ENCODE assay signal across 14 cellular contexts in the genomic region with DNA sequence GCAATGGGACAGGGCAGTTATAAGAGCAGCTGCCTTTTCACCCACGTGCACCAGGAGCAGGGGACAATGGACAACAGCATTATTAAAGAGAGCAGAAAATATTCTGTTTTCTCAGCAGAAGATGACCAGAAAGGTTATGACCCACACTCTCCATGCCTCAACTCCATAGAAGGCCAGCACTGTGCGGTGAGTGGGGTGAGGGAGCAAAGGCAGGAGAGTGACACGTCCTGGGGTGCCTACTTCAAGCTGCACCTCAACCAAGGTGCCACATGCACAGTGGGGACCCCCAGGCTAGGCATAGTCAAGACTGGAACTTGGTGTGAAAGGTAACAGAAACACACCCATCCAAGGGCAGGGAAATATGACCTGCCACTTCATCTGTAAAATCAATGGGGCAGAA. TPM values are rescaled to one million over a fixed set of nuclear protein-coding genes. Genes with fewer than 3 reads are reported as not detected.
DNase-seq lines count a peak whose midpoint lies in the region; ATAC-seq and TF ChIP-seq lines count a peak whose summit lies in the region.
"Had no signal": no experiment of that assay in that cellular context is flagged by ENCODE, and none has a peak within 500 bp of the region (broad histone marks: within the 10 kb centered on the region; RNA-seq: fewer than 3 reads in every experiment).

No MANE protein-coding gene starts in this region.

- no peak overlapping the region for H3K4me3 Mint-ChIP-seq in activated CD4-positive, alpha-beta memory T cell treated with anti-CD3 and anti-CD28 coated beads, Interleukin-2, amount 10 ng/mL, durations not matched to agents 7 days and 5 days
- H3K4me3 Mint-ChIP-seq in activated CD4-positive, alpha-beta memory T cell treated with anti-CD3 and anti-CD28 coated beads for 36 hours: no peak overlapping the region
- H3K4me3 Mint-ChIP-seq: CD8-positive, alpha-beta memory T cell had no signal

- H3K9me3 ChIP-seq in DND-41 (ENCODE audit: insufficient read depth, low read length, severe bottlenecking): no peaks in the 10 kb centered on the region
- H3K9me3 ChIP-seq: BLaER1, Caco-2, HAP-1 had no signal

- CTCF ChIA-PET in activated CD4-positive, alpha-beta memory T cell treated with anti-CD3 and anti-CD28 coated beads, Interleukin-2, amount 10 ng/mL, durations not matched to agents 7 days and 5 days (lab: Charles Lee): interaction anchor here (1.0 to 2.9 kb wide), 3 partner anchors 14 to 228 kb away, joined by 3 to 12 read pairs (median 3); no protein-coding TSS in a partner anchor
- CTCF ChIA-PET in activated CD4-positive, alpha-beta memory T cell treated with anti-CD3 and anti-CD28 coated beads for 36 hours (lab: Charles Lee): no interaction called here

- H3K9me3 Mint-ChIP-seq in activated CD4-positive, alpha-beta memory T cell treated with anti-CD3 and anti-CD28 coated beads, Interleukin-2, amount 10 ng/mL, durations not matched to agents 7 days and 5 days: no peaks in the 10 kb centered on the region
- H3K9me3 Mint-ChIP-seq in activated CD4-positive, alpha-beta memory T cell treated with anti-CD3 and anti-CD28 coated beads for 36 hours: no peaks in the 10 kb centered on the region
- H3K9me3 Mint-ChIP-seq: CD8-positive, alpha-beta memory T cell had no signal

- ATAC-seq in DND-41 (ENCODE audit: insufficient read depth, low read depth): no peak

- DNase-seq in activated CD4-positive, alpha-beta memory T cell treated with anti-CD3 and anti-CD28 coated beads, Interleukin-2, amount 10 ng/mL, durations not matched to agents 7 days and 5 days: peak; percentile 6
- DNase-seq in activated CD4-positive, alpha-beta memory T cell treated with anti-CD3 and anti-CD28 coated beads for 36 hours: no peak
- DNase-seq in DND-41 (no peak), islet precursor cell (peak; percentile 40), posterior vena cava (ENCODE audit: low spot score) (peak; percentile 56), NK-92 (lab: John Stamatoyannopoulos, UW; ENCODE audit: unreplicated experiment) (no peak)
- DNase-seq in stimulated activated CD4-positive, alpha-beta T cell treated with anti-CD3 and anti-CD28 coated beads, Interleukin-4, amount 100 ng/mL, for 24 hours: no peak
- DNase-seq: 8988T; AML-193; CD8-positive, alpha-beta memory T cell; GF-D8 had no signal

- H3K4me1 ChIP-seq in DND-41 (ENCODE audit: insufficient read depth, low read length): no peaks in the 10 kb centered on the region
- H3K4me1 ChIP-seq: BLaER1, Caco-2, HAP-1 had no signal

- TF ChIP-seq CTCF in DND-41 (IDR thresholded peaks at IDR 0.05; ENCODE audit: borderline replicate concordance, extremely low read depth, low read length, poor library complexity, severe bottlenecking): no peak

- H3K36me3 Mint-ChIP-seq in activated CD4-positive, alpha-beta memory T cell treated with anti-CD3 and anti-CD28 coated beads, Interleukin-2, amount 10 ng/mL, durations not matched to agents 7 days and 5 days (ENCODE audit: low read depth): peaks cover 33% of the 10 kb centered on the region
- peaks cover 39% of the 10 kb centered on the region for H3K36me3 Mint-ChIP-seq in activated CD4-positive, alpha-beta memory T cell treated with anti-CD3 and anti-CD28 coated beads for 36 hours

- H3K4me2 ChIP-seq in DND-41 (ENCODE audit: insufficient read depth, low read length): no peak overlapping the region
- H3K4me2 ChIP-seq: BLaER1 had no signal

- H3K27me3 Mint-ChIP-seq in activated CD4-positive, alpha-beta memory T cell treated with anti-CD3 and anti-CD28 coated beads, Interleukin-2, amount 10 ng/mL, durations not matched to agents 7 days and 5 days: no peaks in the 10 kb centered on the region
- no peaks in the 10 kb centered on the region for H3K27me3 Mint-ChIP-seq in activated CD4-positive, alpha-beta memory T cell treated with anti-CD3 and anti-CD28 coated beads for 36 hours
- H3K27me3 Mint-ChIP-seq: CD8-positive, alpha-beta memory T cell had no signal

- H3K9ac ChIP-seq in DND-41 (ENCODE audit: low read depth, low read length): no peak overlapping the region
- H3K9ac ChIP-seq: BLaER1 had no signal

- no peaks in the 10 kb centered on the region for H3K4me1 Mint-ChIP-seq in activated CD4-positive, alpha-beta memory T cell treated with anti-CD3 and anti-CD28 coated beads, Interleukin-2, amount 10 ng/mL, durations not matched to agents 7 days and 5 days
- H3K4me1 Mint-ChIP-seq in activated CD4-positive, alpha-beta memory T cell treated with anti-CD3 and anti-CD28 coated beads for 36 hours (ENCODE audit: low read depth): no peaks in the 10 kb centered on the region

- peak overlapping the region; percentile 8; the same call in 1 of the 2 replicates for H3K27ac ChIP-seq in DND-41 (ENCODE audit: low read length)
- H3K27ac ChIP-seq: BLaER1 had no signal

- H3K36me3 ChIP-seq in DND-41 (ENCODE audit: insufficient read depth, low read length): peaks cover 84% of the 10 kb centered on the region

- no peaks in the 10 kb centered on the region for H3K27me3 ChIP-seq in DND-41 (ENCODE audit: insufficient read depth, low read length, poor library complexity)
- H3K27me3 ChIP-seq: BLaER1 had no signal

- H3K79me2 ChIP-seq in DND-41 (ENCODE audit: insufficient read depth, low read length): no peaks in the 10 kb centered on the region

- H2AFZ ChIP-seq in DND-41 (ENCODE audit: low read depth, low read length): no peak overlapping the region

- no peaks in the 10 kb centered on the region for H4K20me1 ChIP-seq in DND-41 (ENCODE audit: insufficient read depth, low read length)

- POLR2A ChIA-PET in activated CD4-positive, alpha-beta memory T cell treated with anti-CD3 and anti-CD28 coated beads, Interleukin-2, amount 10 ng/mL, durations not matched to agents 7 days and 5 days (lab: Charles Lee): no interaction called here
- POLR2A ChIA-PET in activated CD4-positive, alpha-beta memory T cell treated with anti-CD3 and anti-CD28 coated beads for 36 hours (lab: Charles Lee): no interaction called here

- intact Hi-C loops in activated CD4-positive, alpha-beta memory T cell treated with anti-CD3 and anti-CD28 coated beads for 36 hours (cut with micrococcal nuclease): no loop called here
- intact Hi-C loops in posterior vena cava (cut with DNase I): no loop called here

- H3K27ac Mint-ChIP-seq in activated CD4-positive, alpha-beta memory T cell treated with anti-CD3 and anti-CD28 coated beads, Interleukin-2, amount 10 ng/mL, durations not matched to agents 7 days and 5 days: no peak overlapping the region
- H3K27ac Mint-ChIP-seq in activated CD4-positive, alpha-beta memory T cell treated with anti-CD3 and anti-CD28 coated beads for 36 hours: no peak overlapping the region

- no peak overlapping the region for H3K4me3 ChIP-seq in DND-41 (ENCODE audit: low read depth in 1 of 2, low read length in 2 of 2)
- H3K4me3 ChIP-seq: BLaER1, HAP-1 had no signal

RNA-seq across cellular contexts. Expression of gene POLR1A, which starts 50.4 kb away (rescaled TPM):
- total RNA-seq in activated CD4-positive, alpha-beta memory T cell treated with anti-CD3 and anti-CD28 coated beads, Interleukin-2, amount 10 ng/mL, durations not matched to agents 7 days and 5 days: 10 to 100 TPM; 25.2 to 29.7 TPM
- total RNA-seq in activated CD4-positive, alpha-beta memory T cell treated with anti-CD3 and anti-CD28 coated beads for 36 hours: 10 to 100 TPM; 27.2 to 33.8 TPM
- 10 to 100 TPM; 29.8 to 32.3 TPM for total RNA-seq in posterior vena cava

RNA-seq across cellular contexts. Expression of gene PTCD3, which starts 50.7 kb away (rescaled TPM):
- 100 to 1,000 TPM; 144 to 149 TPM for total RNA-seq in activated CD4-positive, alpha-beta memory T cell treated with anti-CD3 and anti-CD28 coated beads, Interleukin-2, amount 10 ng/mL, durations not matched to agents 7 days and 5 days
- 100 to 1,000 TPM; 172 to 175 TPM for total RNA-seq in activated CD4-positive, alpha-beta memory T cell treated with anti-CD3 and anti-CD28 coated beads for 36 hours
- total RNA-seq in posterior vena cava: 10 to 100 TPM; 50.7 to 58.5 TPM

Comparison
In these comparisons a context has a peak if more than half of its experiments do, and no peak if none do; other contexts are left out.
1. DNase-seq: peak in activated CD4-positive, alpha-beta memory T cell treated with anti-CD3 and anti-CD28 coated beads, Interleukin-2, amount 10 ng/mL, durations not matched to agents 7 days and 5 days (single experiment), islet precursor cell (single experiment) and posterior vena cava (single experiment); none in activated CD4-positive, alpha-beta memory T cell treated with anti-CD3 and anti-CD28 coated beads for 36 hours (single experiment), DND-41 (single experiment), NK-92 (single experiment) and stimulated activated CD4-positive, alpha-beta T cell treated with anti-CD3 and anti-CD28 coated beads, Interleukin-4, amount 100 ng/mL, for 24 hours (single experiment).